ENCODE assay signal across 8 cellular contexts in genomic region chr1:113390871-113391642, GRCh38. TPM values are rescaled to one million over a fixed set of nuclear protein-coding genes. Genes with fewer than 3 reads are reported as not detected.
A peak's percentile ranks its signal among the peaks of the same experiment; 100 is the strongest.
DNase-seq lines count a peak whose midpoint lies in the region; ATAC-seq and TF ChIP-seq lines count a peak whose summit lies in the region.

No MANE protein-coding gene starts in this region.

- H3K4me1 ChIP-seq in OCI-LY7 (ENCODE audit: insufficient read depth, low read length, poor library complexity, severe bottlenecking) = peaks cover 18% of the 10 kb centered on the region

- H3K79me2 ChIP-seq in OCI-LY7 (ENCODE audit: insufficient read depth, low read depth, low read length) = no peaks in the 10 kb centered on the region

- no peaks in the 10 kb centered on the region for H3K36me3 ChIP-seq in OCI-LY7 (ENCODE audit: insufficient read depth, low read length)

- H4K20me1 ChIP-seq in OCI-LY7 (ENCODE audit: insufficient read depth, low read length) = peaks cover 8% of the 10 kb centered on the region; the same call in 1 of the 2 replicates

- CTCF ChIA-PET in AG04450 (lab: Charles Lee) (interaction anchor here (1.0 to 1.4 kb wide), 6 partner anchors 12 to 287 kb away, joined by 3 to 4 read pairs (median 4); no protein-coding TSS in a partner anchor), OCI-LY7 (lab: Charles Lee; ENCODE audit: unreplicated experiment) (no interaction called here)

- ATAC-seq in GM19023 (IDR thresholded peaks at IDR 0.05; ENCODE audit: unreplicated experiment) (peak; percentile 12), GM18867 (IDR thresholded peaks at IDR 0.05; ENCODE audit: unreplicated experiment) (no peak)

- intact Hi-C loops in OCI-LY7 (cut with micrococcal nuclease; ENCODE audit: unreplicated experiment) = loop anchor here (10.0 kb wide), 1 partner anchor 246 kb away; no protein-coding TSS in a partner anchor

- peak overlapping the region; percentile 88 for H3K4me2 ChIP-seq in OCI-LY7 (ENCODE audit: low read length)

- TF ChIP-seq CTCF in AG04450 (IDR thresholded peaks at IDR 0.05; ENCODE audit: low read depth, low read length) (no peak), OCI-LY7 (conservative IDR thresholded peaks at IDR 0.05; ENCODE audit: low read length) (no peak)

- H3K27ac ChIP-seq in AG04450 (ENCODE audit: low read depth, low read length) (no peak overlapping the region), OCI-LY7 (ENCODE audit: low read depth, low read length, poor library complexity, severe bottlenecking) (no peak overlapping the region)

- H3K9me3 ChIP-seq in AG04450 (ENCODE audit: control insufficient read depth, insufficient read depth, low read length) = no peaks in the 10 kb centered on the region; the same call in 1 of the 2 replicates
- no peaks in the 10 kb centered on the region for H3K9me3 ChIP-seq in OCI-LY7 (ENCODE audit: low read length)

- no peaks in the 10 kb centered on the region for H3K9me2 ChIP-seq in OCI-LY7 (ENCODE audit: insufficient read depth, low read length)

- H2AFZ ChIP-seq in OCI-LY7 (ENCODE audit: low read length) = peak overlapping the region; percentile 92

- H3K4me3 ChIP-seq in AG04450 (ENCODE audit: low read depth, low read length) (peak overlapping the region; percentile 86), OCI-LY7 (ENCODE audit: low read depth, low read length, poor library complexity, severe bottlenecking) (peak overlapping the region; percentile 85)

- DNase-seq in AG04450 (ENCODE audit: low read depth, low spot score) (no peak), OCI-LY7 (ENCODE audit: low spot score) (peak; percentile 53), glomerular visceral epithelial cell (ENCODE audit: extremely low spot score) (peak; percentile 40), nucleus accumbens (lab: John Stamatoyannopoulos, UW) (peak in 32 of 56 donors; percentile 5 to 48 (median 27)), ureter (ENCODE audit: low spot score) (peak; percentile 52)
- DNase-seq in activated T-helper 9 cell treated with anti-CD3 and anti-CD28 coated beads, Interleukin-2, amount 50 U/mL, for 16 hours (ENCODE audit: low read depth) = peak; percentile 37

- POLR2A ChIA-PET in AG04450 (lab: Yijun Ruan, JAX) (interaction anchor here (1.1 kb wide), 1 partner anchor 151 kb away, joined by 3 read pairs; no protein-coding TSS in a partner anchor), OCI-LY7 (lab: Charles Lee) (interaction anchor here (0.7 to 2.0 kb wide), 3 partner anchors 12 to 1666 kb away, joined by 3 to 12 read pairs (median 3); no protein-coding TSS in a partner anchor)

- no TSS peak for BruUV-seq in OCI-LY7 (replicated peaks; lab: Mats Ljungman, UMichigan)

- H3K27me3 ChIP-seq in AG04450 (ENCODE audit: control insufficient read depth, insufficient read depth, low read length) = no peaks in the 10 kb centered on the region

RNA-seq across cellular contexts. Expression of gene MAGI3, which starts 0.7 kb away (rescaled TPM):
- 4.8 and 5.8 TPM in 2 replicates for polyA plus RNA-seq in AG04450 (2011; rRNA removed)
- 10.8 and 13.7 TPM in 2 replicates for polyA minus RNA-seq in AG04450 (2011; rRNA and poly(A)+ RNA removed)
- total RNA-seq in OCI-LY7 (2014; rRNA removed; shearing (Covaris generic)) = 2.9 and 4.7 TPM in 2 replicates
- total RNA-seq in OCI-LY7 (2022) (7.8 and 8.5 TPM in 2 replicates), ureter (18.6 TPM)
